In genomic region chr13:42990991-42991891, GRCh38 we compare ENCODE assay signal across 9 cellular contexts. TPM values are rescaled to one million over a fixed set of nuclear protein-coding genes. Genes with fewer than 3 reads are reported as not detected.
A peak's percentile ranks its signal among the peaks of the same experiment; 100 is the strongest.
DNase-seq lines count a peak whose midpoint lies in the region; ATAC-seq, FAIRE-seq and TF ChIP-seq lines count a peak whose summit lies in the region.
"Had no signal": no experiment of that assay in that cellular context is flagged by ENCODE, and none has a peak within 500 bp of the region (broad histone marks: within the 10 kb centered on the region; RNA-seq: fewer than 3 reads in every experiment).

No MANE protein-coding gene starts in this region.

- H3K36me3 ChIP-seq in body of pancreas (replicated peaks in 1 of 2; ENCODE audit: insufficient read depth in 1 of 2, low read depth in 2 of 2) (no peaks in the 10 kb centered on the region), lung (ENCODE audit: control insufficient read depth in 2 of 2, insufficient read depth in 2 of 2, low read length in 2 of 2) (no peaks in the 10 kb centered on the region)

- H3K4me3 ChIP-seq in body of pancreas: peak overlapping the region in 1 of 2 donors; percentile 59
- peak overlapping the region; percentile 70 for H3K4me3 ChIP-seq in lung

- no peak for DNase-seq in activated naive CD4-positive, alpha-beta T cell (lab: John Stamatoyannopoulos, UW)
- no peak for DNase-seq in body of pancreas
- DNase-seq in lung (ENCODE audit: low spot score): no peak
- no peak for DNase-seq in type B pancreatic cell (ENCODE audit: extremely low spot score, unreplicated experiment)
- DNase-seq in urothelium cell line (ENCODE audit: low spot score): no peak
- no peak for DNase-seq in RCC 7860 (ENCODE audit: low spot score)
- DNase-seq: cerebellar nuclear complex had no signal

- peak overlapping the region in 3 of 4 donors; percentile 70 to 87 (median 72) for H3K27ac ChIP-seq in body of pancreas
- peak overlapping the region; percentile 84 to 98 for H3K27ac ChIP-seq in lung (ENCODE audit: low read depth in 1 of 2, low read length in 1 of 2)

- 71 to 75% methylated on average over 16 to 17 of the region's 17 CpGs for WGBS in body of pancreas, 2 donors
- 48 to 57% methylated on average over 17 of the region's 17 CpGs for WGBS in lung, 2 donors

- H3K27me3 ChIP-seq in body of pancreas (no peaks in the 10 kb centered on the region), lung (ENCODE audit: control insufficient read depth, insufficient read depth) (no peaks in the 10 kb centered on the region)

- H3K4me3 Mint-ChIP-seq in activated naive CD4-positive, alpha-beta T cell treated with anti-CD3 and anti-CD28 coated beads, Interleukin-2, amount 50 U/mL, for 24 hours: peak overlapping the region; percentile 93
- peak overlapping the region; percentile 88 for H3K4me3 Mint-ChIP-seq in type B pancreatic cell

- H3K9me3 ChIP-seq in body of pancreas (no peaks in the 10 kb centered on the region), lung (ENCODE audit: control insufficient read depth in 2 of 2, insufficient read depth in 1 of 2, low read length in 1 of 2) (no peaks in the 10 kb centered on the region)

- peak; percentile 6 for ATAC-seq in body of pancreas
- no peak for ATAC-seq in lung (ENCODE audit: insufficient read depth, low FRiP score)
- ATAC-seq in HG03108 (IDR thresholded peaks at IDR 0.05; ENCODE audit: unreplicated experiment): no peak

- H3K27me3 Mint-ChIP-seq in activated naive CD4-positive, alpha-beta T cell treated with anti-CD3 and anti-CD28 coated beads, Interleukin-2, amount 50 U/mL, for 24 hours: no peaks in the 10 kb centered on the region
- no peaks in the 10 kb centered on the region for H3K27me3 Mint-ChIP-seq in type B pancreatic cell

- FAIRE-seq in urothelium cell line (lab: Jason Lieb, UNC): no peak
- no peak for FAIRE-seq in RCC 7860 (lab: Jason Lieb, UNC)

- TF ChIP-seq CTCF in body of pancreas (IDR thresholded peaks at IDR 0.05) (no peak), lung (IDR thresholded peaks at IDR 0.05; ENCODE audit: control extremely low read depth, extremely low read depth) (no peak), type B pancreatic cell (conservative IDR thresholded peaks at IDR 0.05) (no peak)

- H3K36me3 Mint-ChIP-seq in activated naive CD4-positive, alpha-beta T cell treated with anti-CD3 and anti-CD28 coated beads, Interleukin-2, amount 50 U/mL, for 24 hours: peaks cover 2% of the 10 kb centered on the region
- H3K36me3 Mint-ChIP-seq in type B pancreatic cell: no peaks in the 10 kb centered on the region

- H3K4me1 Mint-ChIP-seq in activated naive CD4-positive, alpha-beta T cell treated with anti-CD3 and anti-CD28 coated beads, Interleukin-2, amount 50 U/mL, for 24 hours: peaks cover 61% of the 10 kb centered on the region
- H3K4me1 Mint-ChIP-seq in type B pancreatic cell (ENCODE audit: unreplicated experiment): peaks cover 25% of the 10 kb centered on the region

- intact Hi-C loops in body of pancreas (cut with DNase I): no loop called here

- H3K4me1 ChIP-seq in body of pancreas: peaks cover 16% of the 10 kb centered on the region
- peaks cover 2% of the 10 kb centered on the region in 2 donors for H3K4me1 ChIP-seq in lung (ENCODE audit: control insufficient read depth in 2 of 2, insufficient read depth in 2 of 2, low read length in 2 of 2)

- H3K27ac Mint-ChIP-seq in activated naive CD4-positive, alpha-beta T cell treated with anti-CD3 and anti-CD28 coated beads, Interleukin-2, amount 50 U/mL, for 24 hours: peak overlapping the region; percentile 99
- H3K27ac Mint-ChIP-seq in type B pancreatic cell: peak overlapping the region; percentile 93

- H3K9me3 Mint-ChIP-seq in activated naive CD4-positive, alpha-beta T cell treated with anti-CD3 and anti-CD28 coated beads, Interleukin-2, amount 50 U/mL, for 24 hours: no peaks in the 10 kb centered on the region
- peaks cover under 1% of the 10 kb centered on the region for H3K9me3 Mint-ChIP-seq in type B pancreatic cell

- no peak for TF ChIP-seq POLR2A in body of pancreas (IDR thresholded peaks at IDR 0.05)

RNA-seq across cellular contexts. Expression of gene EPSTI1, which starts 0.8 kb away (rescaled TPM):
- 1 to 10 TPM; 1.6 to 6.6 TPM for total RNA-seq in body of pancreas
- total RNA-seq in lung: 10 to 100 TPM; 13.0 to 17.4 TPM
- polyA plus RNA-seq in lung: 10 to 100 TPM in 1 of 2 donors, 1 to 10 TPM in 1; 3.7 to 20.1 TPM
- 7.9 and 15.7 TPM in 2 replicates for total RNA-seq in type B pancreatic cell (ENCODE audit: low replicate concordance)

RNA-seq across cellular contexts. Expression of gene DNAJC15, which starts 32.1 kb away (rescaled TPM):
- total RNA-seq in body of pancreas (1 to 10 TPM; 4.9 to 5.2 TPM), lung (10 to 100 TPM; 16.8 to 20.0 TPM), type B pancreatic cell (ENCODE audit: low replicate concordance) (19.7 and 23.8 TPM in 2 replicates)
- 10 to 100 TPM; 18.5 to 21.8 TPM for polyA plus RNA-seq in lung
